In genomic region chr6:7697820-7698623, GRCh38 we compare ENCODE assay signal across 8 cellular contexts. TPM values are rescaled to one million over a fixed set of nuclear protein-coding genes. Genes with fewer than 3 reads are reported as not detected.
DNase-seq lines count a peak whose midpoint lies in the region; ATAC-seq, FAIRE-seq and TF ChIP-seq lines count a peak whose summit lies in the region.

No MANE protein-coding gene starts in this region.

- peak overlapping the region; percentile 44 for H2AFZ ChIP-seq in HepG2 (ENCODE audit: low read length)

- TF ChIP-seq POLR2A in A549 (IDR thresholded peaks at IDR 0.05; ENCODE audit: low read length) (no peak), HepG2 (IDR thresholded peaks at IDR 0.05; ENCODE audit: insufficient read depth in 1 of 2, low read depth in 2 of 2, low read length in 2 of 2) (no peak)

- peak overlapping the region; percentile 74 for H3K4me2 ChIP-seq in A549
- H3K4me2 ChIP-seq in HepG2 (ENCODE audit: low read depth, low read length) = peak overlapping the region; percentile 56

- no peaks in the 10 kb centered on the region for H3K79me2 ChIP-seq in HepG2 (ENCODE audit: insufficient read depth, low read length)

- WGBS in A549 (ENCODE audit: missing lambda C conversion rate) = under 1% methylated on average over 12 of the region's 12 CpGs
- 8% methylated on average over 12 of the region's 12 CpGs for WGBS in HepG2 (ENCODE audit: low lambda C conversion rate)

- BruUV-seq in HepG2 (replicated peaks; lab: Mats Ljungman, UMichigan) = no TSS peak

- in situ Hi-C loops in HepG2 (cut with HindIII; ENCODE audit: extremely low pct_ligation_motif_present, low pct_unique_long_range_greater_than_20kb) = no loop called here

- H3K27ac ChIP-seq in A549 (peak overlapping the region; percentile 82 to 85), HepG2 (ENCODE audit: extremely low read length, insufficient read depth, low read length) (no peak overlapping the region)

- no peak for FAIRE-seq in A549 (lab: Jason Lieb, UNC)
- FAIRE-seq in HTR-8/SVneo (lab: Jason Lieb, UNC) = no peak
- peak; percentile 87 for FAIRE-seq in HepG2 (lab: Jason Lieb, UNC)

- ATAC-seq in A549 (peak; percentile 86 to 91), HepG2 (peak; percentile 60; the same call in 2 of the 3 replicates), HG03521 (IDR thresholded peaks at IDR 0.05; ENCODE audit: unreplicated experiment) (no peak)

- peak overlapping the region; percentile 9; the same call in 1 of the 3 replicates for H3K4me3 ChIP-seq in A549
- peak overlapping the region; percentile 32 for H3K4me3 ChIP-seq in adipocyte (ENCODE audit: low read length)
- H3K4me3 ChIP-seq in HepG2 (replicated peaks in 1 of 3; ENCODE audit: insufficient read depth in 1 of 3, low read depth in 2 of 3, low read length in 3 of 3) = peak overlapping the region in 1 of 3 experiments; percentile 32; a peak in 3 of 6 replicates

- no peaks in the 10 kb centered on the region for H4K20me1 ChIP-seq in HepG2 (ENCODE audit: insufficient read depth, low read length)

- no peaks in the 10 kb centered on the region for H3K27me3 ChIP-seq in adipocyte (replicated peaks; ENCODE audit: control insufficient read depth, insufficient read depth, low read length)
- peaks cover 0 to 3% of the 10 kb centered on the region in 2 experiments; a peak in 2 of 5 replicates for H3K27me3 ChIP-seq in HepG2 (ENCODE audit: control insufficient read depth in 1 of 2, insufficient read depth in 2 of 2, low read length in 2 of 2)

- TF ChIP-seq CTCF in A549 (IDR thresholded peaks at IDR 0.05) = no peak
- no peak for TF ChIP-seq CTCF in HepG2 (CRISPR knock-in tag; IDR thresholded peaks at IDR 0.05)

- no peaks in the 10 kb centered on the region for H3K36me3 ChIP-seq in adipocyte (ENCODE audit: control insufficient read depth, insufficient read depth, low read length, severe bottlenecking)
- no peaks in the 10 kb centered on the region for H3K36me3 ChIP-seq in HepG2 (replicated peaks in 1 of 2; ENCODE audit: control insufficient read depth in 1 of 2, insufficient read depth in 2 of 2, low read length in 2 of 2)

- peak overlapping the region; percentile 59 for H3K9ac ChIP-seq in adipocyte (ENCODE audit: low read length)
- H3K9ac ChIP-seq in HepG2 (ENCODE audit: insufficient read depth, low read depth, low read length) = no peak overlapping the region

- intact Hi-C loops in HepG2 (cut with micrococcal nuclease; ENCODE audit: unreplicated experiment) = no loop called here

- TF ChIP-seq RAD21 in A549 (conservative IDR thresholded peaks at IDR 0.05 in 1 of 2, IDR thresholded peaks at IDR 0.05 in 1 of 2) (no peak; a peak in 3 of 5 replicates), HepG2 (CRISPR knock-in tag; IDR thresholded peaks at IDR 0.05) (no peak)

- peaks cover 59% of the 10 kb centered on the region for H3K4me1 ChIP-seq in A549
- peaks cover 34% of the 10 kb centered on the region for H3K4me1 ChIP-seq in adipocyte (ENCODE audit: control insufficient read depth, insufficient read depth, low read length)
- peaks cover 32% of the 10 kb centered on the region for H3K4me1 ChIP-seq in HepG2 (ENCODE audit: insufficient read depth, low read length)

- no peaks in the 10 kb centered on the region for H3K9me3 ChIP-seq in A549
- no peaks in the 10 kb centered on the region for H3K9me3 ChIP-seq in adipocyte (ENCODE audit: control insufficient read depth, low read length)
- H3K9me3 ChIP-seq in HepG2 (ENCODE audit: low read length) = no peaks in the 10 kb centered on the region

- CTCF ChIA-PET in A549 (lab: Yijun Ruan, JAX) (interaction anchor here (1.1 kb wide), 1 partner anchor 12 kb away, joined by 3 read pairs; no protein-coding TSS in a partner anchor), HepG2 (lab: Yijun Ruan, JAX; ENCODE audit: low intra/inter-chr PET ratio, low total read pairs) (no interaction called here)

- TF ChIP-seq EP300 in A549 (IDR thresholded peaks at IDR 0.05) (peak; percentile 95), HepG2 (IDR thresholded peaks at IDR 0.05; ENCODE audit: low read depth in 2 of 2, low read length in 2 of 2) (peak; percentile 62 to 68; a peak in 3 of 4 replicates), HepG2 (CRISPR knock-in tag; IDR thresholded peaks at IDR 0.05; ENCODE audit: borderline replicate concordance) (peak; percentile 35; the same call in 1 of the 2 replicates)

- POLR2A ChIA-PET in A549 (lab: Yijun Ruan, JAX) = interaction anchor here (0.7 to 1.1 kb wide), 5 partner anchors 14 to 212 kb away, joined by 3 to 4 read pairs (median 3); no protein-coding TSS in a partner anchor
- POLR2A ChIA-PET in HepG2 (lab: Yijun Ruan, JAX) = interaction anchor here (0.9 to 2.0 kb wide), 3 partner anchors 42 to 404 kb away, joined by 3 to 9 read pairs (median 4); partner anchors contain the start of genes DSP and EEF1E1

- DNase-seq in A549 (ENCODE audit: low read depth in 1 of 2, low spot score in 1 of 2) = peak; percentile 37 to 96
- peak; percentile 13 for DNase-seq in HTR-8/SVneo (ENCODE audit: insufficient read length, low spot score)
- peak; percentile 88 for DNase-seq in adipocyte (ENCODE audit: low read depth)
- DNase-seq in HepG2 (ENCODE audit: low spot score) = peak; percentile 84
- DNase-seq in DMS 273 (lab: John Stamatoyannopoulos, UW; ENCODE audit: unreplicated experiment) = no peak
- DNase-seq in amygdala (lab: John Stamatoyannopoulos, UW) = no peak
- no peak for DNase-seq in GOT3 (lab: John Stamatoyannopoulos, UW)

TF ChIP-seq in A549, 52 proteins besides CTCF, POLR2A, EP300 and RAD21 (continues in another document):
- TF ChIP-seq MAZ (IDR thresholded peaks at IDR 0.05; ENCODE audit: borderline replicate concordance, low read depth, low read length) (no peak), ELK1 (IDR thresholded peaks at IDR 0.05; ENCODE audit: low read depth, low read length) (no peak)

TF ChIP-seq in HepG2, 621 proteins besides CTCF, POLR2A, EP300 and RAD21 (continues in another document):
- TF ChIP-seq ZNF343 (CRISPR knock-in tag; IDR thresholded peaks at IDR 0.05) = no peak
- peak; percentile 73; the same call in 1 of the 2 replicates for TF ChIP-seq TFAP4 (IDR thresholded peaks at IDR 0.05; ENCODE audit: borderline replicate concordance, low read depth)
- no peak for TF ChIP-seq TOPORS (CRISPR knock-in tag; IDR thresholded peaks at IDR 0.05)
- TF ChIP-seq YEATS4 (CRISPR knock-in tag; IDR thresholded peaks at IDR 0.05; ENCODE audit: borderline replicate concordance) = no peak
- no peak for TF ChIP-seq ZBTB1 (CRISPR knock-in tag; IDR thresholded peaks at IDR 0.05; ENCODE audit: borderline replicate concordance)
- TF ChIP-seq MYNN (CRISPR knock-in tag; IDR thresholded peaks at IDR 0.05; ENCODE audit: low read depth) = peak; percentile 64; the same call in 1 of the 2 replicates
- TF ChIP-seq ZNF3 (CRISPR knock-in tag; IDR thresholded peaks at IDR 0.05) = peak; percentile 91
- TF ChIP-seq MEF2D (CRISPR knock-in tag; IDR thresholded peaks at IDR 0.05) = no peak; the same call in 1 of the 2 replicates
- no peak for TF ChIP-seq ZNF326 (CRISPR knock-in tag; IDR thresholded peaks at IDR 0.05; ENCODE audit: borderline replicate concordance)
- TF ChIP-seq MBNL3 (CRISPR knock-in tag; conservative IDR thresholded peaks at IDR 0.05) = no peak
- TF ChIP-seq RXRA (CRISPR knock-in tag; IDR thresholded peaks at IDR 0.05) = no peak
- TF ChIP-seq SCMH1 (CRISPR knock-in tag; IDR thresholded peaks at IDR 0.05; ENCODE audit: borderline replicate concordance) = no peak
- TF ChIP-seq ZBTB8A (CRISPR knock-in tag; IDR thresholded peaks at IDR 0.05; ENCODE audit: borderline replicate concordance, low read depth) = no peak
- no peak for TF ChIP-seq ZNF143 (CRISPR knock-in tag; IDR thresholded peaks at IDR 0.05)
- no peak for TF ChIP-seq SOX6 (IDR thresholded peaks at IDR 0.05)
- peak; percentile 90 for TF ChIP-seq SOX6 (CRISPR knock-in tag; IDR thresholded peaks at IDR 0.05)
- peak; percentile 43; the same call in 1 of the 2 replicates for TF ChIP-seq KDM3A (CRISPR knock-in tag; IDR thresholded peaks at IDR 0.05; ENCODE audit: low read depth)

RNA-seq across cellular contexts. Expression of gene BMP6, which starts 27.9 kb away (rescaled TPM):
- polyA plus RNA-seq in A549 (2011; rRNA removed) (23.0 and 26.5 TPM in 2 replicates), A549 (2017; fragmentation: RNase III; extraction: RNeasy Plus Mini Kit Qiagen cat#74134 plus additional on column Dnase treatment) (3.0 to 8.4 TPM (median 4.5 TPM) in 3 replicates), HepG2 (2011; rRNA removed) (0.14 and 0.18 TPM in 2 replicates)
- 5.0 and 6.0 TPM in 2 replicates for polyA plus RNA-seq in A549 (2012; cell fraction: cytosol; rRNA removed)
- polyA plus RNA-seq in A549 (2012; cell fraction: nucleus; rRNA removed) = 5.7 and 6.1 TPM in 2 replicates
- 21.0 and 26.3 TPM in 2 replicates for polyA minus RNA-seq in A549 (2011; rRNA and poly(A)+ RNA removed)
- total RNA-seq in HepG2 (2016; rRNA removed; fragmentation: Illumina TruSeq; extraction: Trizol) = 0.09 TPM in 1 of 2 replicates, not detected in the other
- total RNA-seq in HepG2 (2016; cell fraction: cytosol; rRNA removed; fragmentation: Illumina TruSeq; extraction: Trizol; ENCODE audit: low read depth) = not detected in 2 replicates
- not detected in 2 replicates for total RNA-seq in HepG2 (2016; cell fraction: insoluble cytoplasmic fraction; rRNA removed; fragmentation: Illumina TruSeq; extraction: Trizol)
- total RNA-seq in HepG2 (2016; cell fraction: membrane; rRNA removed; fragmentation: Illumina TruSeq; extraction: Trizol) = not detected in 2 replicates
- not detected in 2 replicates for total RNA-seq in HepG2 (2016; cell fraction: nucleus; rRNA removed; fragmentation: Illumina TruSeq; extraction: Trizol)
- 0.11 and 0.17 TPM in 2 replicates for polyA plus RNA-seq in HepG2 (2011; cell fraction: cytosol; rRNA removed)
- 0.10 and 0.13 TPM in 2 replicates for polyA plus RNA-seq in HepG2 (2011; cell fraction: nucleus; rRNA removed)
- 0.07 and 0.41 TPM in 2 replicates for polyA plus RNA-seq in HepG2 (2012)
- not detected in 2 replicates for polyA plus RNA-seq in HepG2 (2016; cell fraction: cytosol; fragmentation: Illumina TruSeq; extraction: Trizol; ENCODE audit: low read depth)
- not detected in 2 replicates for polyA plus RNA-seq in HepG2 (2016; cell fraction: insoluble cytoplasmic fraction; fragmentation: Illumina TruSeq; extraction: Trizol; ENCODE audit: low read depth)
- not detected in 2 replicates for polyA plus RNA-seq in HepG2 (2016; cell fraction: membrane; fragmentation: Illumina TruSeq; extraction: Trizol; ENCODE audit: low read depth)
- polyA plus RNA-seq in HepG2 (2016; cell fraction: nucleus; fragmentation: Illumina TruSeq; extraction: Trizol; ENCODE audit: insufficient read depth, low read depth) = not detected in 2 replicates
- 0.54 and 62.0 TPM in 2 replicates for polyA minus RNA-seq in HepG2 (2011; rRNA and poly(A)+ RNA removed; ENCODE audit: low replicate concordance)
- polyA minus RNA-seq in HepG2 (2011; cell fraction: cytosol; rRNA and poly(A)+ RNA removed) = 0.30 and 0.35 TPM in 2 replicates
- 0.25 and 0.39 TPM in 2 replicates for polyA minus RNA-seq in HepG2 (2011; cell fraction: nucleus; rRNA and poly(A)+ RNA removed)

Comparison
In these comparisons a context has a peak if more than half of its experiments do, and no peak if none do; other contexts are left out.
1. DNase-seq: peak in A549 (2 of 2), HTR-8/SVneo (single experiment), adipocyte (single experiment) and HepG2 (single experiment); none in DMS 273 (single experiment), amygdala (0 of 56) and GOT3 (single experiment).
2. Of the 38 proteins assayed by ChIP-seq in both HepG2 and A549: peak only in HepG2: HDAC2 and KDM1A; only in A549: BCL3, JUN, JUNB, MAFK, MAX and PBX3; in both: CEBPB, EP300, FOSL2, SMC3 and ZFP36; in neither: 24; mixed calls (peak in some experiments, not most) for 1.